Comparison of ENCODE assay signal across 28 cellular contexts in genomic region chr3:149848688-149849087, GRCh38. TPM values are rescaled to one million over a fixed set of nuclear protein-coding genes. Genes with fewer than 3 reads are reported as not detected.
"Had no signal": no experiment of that assay in that cellular context is flagged by ENCODE, and none has a peak within 500 bp of the region (broad histone marks: within the 10 kb centered on the region; RNA-seq: fewer than 3 reads in every experiment).

No MANE protein-coding gene starts in this region.

- H3K36me3 ChIP-seq: brain microvascular endothelial cell had no signal

- H3K9me3 Mint-ChIP-seq: activated CD4-positive, alpha-beta T cell treated with anti-CD3 and anti-CD28 coated beads, Interleukin-2, amount 10 ng/mL, durations not matched to agents 24 days and 14 days; activated CD8-positive, alpha-beta T cell treated with anti-CD3 and anti-CD28 coated beads for 36 hours; activated naive CD4-positive, alpha-beta T cell treated with anti-CD3 and anti-CD28 coated beads for 36 hours; activated naive CD4-positive, alpha-beta T cell treated with anti-CD3 and anti-CD28 coated beads, Interleukin-2, amount 50 U/mL, for 72 hours; activated T-helper 1 cell treated with anti-CD3 and anti-CD28 coated beads, Interleukin-12 subunit alpha, Interleukin-12 subunit beta, Interleukin-2, Interleukin-4 antibody, amounts not matched to agents 30 ng/mL and 10 ng/mL and 1 ng/mL, durations not matched to agents 14 hours and 24 hours and 36 hours; T-helper 1 cell treated with Interleukin-12 subunit alpha and Interleukin-12 subunit beta and Interleukin-4 antibody, amounts not matched to agents 30 μg/mL and 1 μg/mL, for 36 hours; T-helper 2 cell treated with Interferon-gamma antibody and Interleukin-4, amounts not matched to agents 5 μg/mL and 100 μg/mL, for 36 hours had no signal

- H3K9me3 ChIP-seq: MG63, SJSA1, SK-N-SH had no signal

- H3K4me3 Mint-ChIP-seq: activated CD4-positive, alpha-beta T cell treated with anti-CD3 and anti-CD28 coated beads, Interleukin-2, amount 10 ng/mL, durations not matched to agents 24 days and 14 days; activated CD8-positive, alpha-beta T cell treated with anti-CD3 and anti-CD28 coated beads for 36 hours; activated naive CD4-positive, alpha-beta T cell treated with anti-CD3 and anti-CD28 coated beads for 36 hours; activated T-helper 1 cell treated with anti-CD3 and anti-CD28 coated beads, Interleukin-12 subunit alpha, Interleukin-12 subunit beta, Interleukin-2, Interleukin-4 antibody, amounts not matched to agents 30 ng/mL and 10 ng/mL and 1 ng/mL, durations not matched to agents 14 hours and 24 hours and 36 hours; T-helper 1 cell treated with Interleukin-12 subunit alpha and Interleukin-12 subunit beta and Interleukin-4 antibody, amounts not matched to agents 30 μg/mL and 1 μg/mL, for 36 hours; T-helper 2 cell treated with Interferon-gamma antibody and Interleukin-4, amounts not matched to agents 5 μg/mL and 100 μg/mL, for 36 hours had no signal

- H3K4me3 ChIP-seq: MG63, SJSA1 had no signal

- ATAC-seq: activated CD8-positive, alpha-beta T cell treated with anti-CD3 and anti-CD28 coated beads for 36 hours; activated naive CD4-positive, alpha-beta T cell treated with anti-CD3 and anti-CD28 coated beads, Interleukin-2, amount 50 U/mL, for 72 hours had no signal

- H3K27ac ChIP-seq: brain microvascular endothelial cell, SJSA1 had no signal

- H3K27me3 ChIP-seq: brain microvascular endothelial cell, MG63, SJSA1 had no signal

- H3K4me1 ChIP-seq: SJSA1 had no signal

- DNase-seq: activated CD4-positive, alpha-beta T cell treated with anti-CD3 and anti-CD28 coated beads, Interleukin-2, amount 10 ng/mL, durations not matched to agents 24 days and 14 days; activated CD4-positive, alpha-beta T cell treated with anti-CD3 and anti-CD28 coated beads, Interleukin-2, amount 50 U/mL, for 4 hours; activated CD8-positive, alpha-beta T cell treated with anti-CD3 and anti-CD28 coated beads for 36 hours; activated gamma-delta T cell treated with Interleukin-2 at 50 U/mL for 16 hours; activated naive CD4-positive, alpha-beta T cell treated with anti-CD3 and anti-CD28 coated beads for 36 hours; activated T-cell treated with anti-CD3 and anti-CD28 coated beads, Interleukin-2, amount 50 U/mL, for 1 hour; amniotic stem cell; aorta; brain microvascular endothelial cell; central memory CD4-positive, alpha-beta T cell; MG63; NCI-H1048; NCI-H1105 treated with DMSO at 0.1 percent for 48 hours; NCI-H1436; NCI-H1694; NCI-H1930; NCI-H2081 treated with DMSO at 0.1 percent for 48 hours; NCI-H226; NCI-H524 treated with DMSO at 0.1 percent for 48 hours; SHP77 treated with DMSO at 0.1 percent for 48 hours; SK-N-SH had no signal

- H3K27ac Mint-ChIP-seq: activated CD4-positive, alpha-beta T cell treated with anti-CD3 and anti-CD28 coated beads, Interleukin-2, amount 10 ng/mL, durations not matched to agents 24 days and 14 days; activated CD8-positive, alpha-beta T cell treated with anti-CD3 and anti-CD28 coated beads for 36 hours; activated naive CD4-positive, alpha-beta T cell treated with anti-CD3 and anti-CD28 coated beads for 36 hours; activated T-helper 1 cell treated with anti-CD3 and anti-CD28 coated beads, Interleukin-12 subunit alpha, Interleukin-12 subunit beta, Interleukin-2, Interleukin-4 antibody, amounts not matched to agents 30 ng/mL and 10 ng/mL and 1 ng/mL, durations not matched to agents 14 hours and 24 hours and 36 hours; T-helper 1 cell treated with Interleukin-12 subunit alpha and Interleukin-12 subunit beta and Interleukin-4 antibody, amounts not matched to agents 30 μg/mL and 1 μg/mL, for 36 hours; T-helper 2 cell treated with Interferon-gamma antibody and Interleukin-4, amounts not matched to agents 5 μg/mL and 100 μg/mL, for 36 hours had no signal

- H3K27me3 Mint-ChIP-seq: activated CD4-positive, alpha-beta T cell treated with anti-CD3 and anti-CD28 coated beads, Interleukin-2, amount 10 ng/mL, durations not matched to agents 24 days and 14 days; activated CD8-positive, alpha-beta T cell treated with anti-CD3 and anti-CD28 coated beads for 36 hours had no signal

RNA-seq across cellular contexts. Expression of gene ANKUB1, which starts 56.3 kb away (rescaled TPM):
- total RNA-seq: activated CD4-positive, alpha-beta T cell treated with anti-CD3 and anti-CD28 coated beads, Interleukin-2, amount 10 ng/mL, durations not matched to agents 24 days and 14 days; activated CD8-positive, alpha-beta memory T cell treated with anti-CD3 and anti-CD28 coated beads for 36 hours; activated CD8-positive, alpha-beta T cell treated with anti-CD3 and anti-CD28 coated beads for 36 hours; activated naive CD4-positive, alpha-beta T cell treated with anti-CD3 and anti-CD28 coated beads for 36 hours; activated naive CD4-positive, alpha-beta T cell treated with anti-CD3 and anti-CD28 coated beads, Interleukin-2, amount 50 U/mL, for 72 hours; activated T-helper 1 cell treated with anti-CD3 and anti-CD28 coated beads, Interleukin-12 subunit alpha, Interleukin-12 subunit beta, Interleukin-2, Interleukin-4 antibody, amounts not matched to agents 30 ng/mL and 10 ng/mL and 1 ng/mL, durations not matched to agents 14 hours and 24 hours and 36 hours; aorta; NCI-H460; SJSA1 had no signal
- polyA plus RNA-seq: aorta, SK-N-SH had no signal
